Comparison of ENCODE assay signal across 9 cellular contexts in the genomic region with DNA sequence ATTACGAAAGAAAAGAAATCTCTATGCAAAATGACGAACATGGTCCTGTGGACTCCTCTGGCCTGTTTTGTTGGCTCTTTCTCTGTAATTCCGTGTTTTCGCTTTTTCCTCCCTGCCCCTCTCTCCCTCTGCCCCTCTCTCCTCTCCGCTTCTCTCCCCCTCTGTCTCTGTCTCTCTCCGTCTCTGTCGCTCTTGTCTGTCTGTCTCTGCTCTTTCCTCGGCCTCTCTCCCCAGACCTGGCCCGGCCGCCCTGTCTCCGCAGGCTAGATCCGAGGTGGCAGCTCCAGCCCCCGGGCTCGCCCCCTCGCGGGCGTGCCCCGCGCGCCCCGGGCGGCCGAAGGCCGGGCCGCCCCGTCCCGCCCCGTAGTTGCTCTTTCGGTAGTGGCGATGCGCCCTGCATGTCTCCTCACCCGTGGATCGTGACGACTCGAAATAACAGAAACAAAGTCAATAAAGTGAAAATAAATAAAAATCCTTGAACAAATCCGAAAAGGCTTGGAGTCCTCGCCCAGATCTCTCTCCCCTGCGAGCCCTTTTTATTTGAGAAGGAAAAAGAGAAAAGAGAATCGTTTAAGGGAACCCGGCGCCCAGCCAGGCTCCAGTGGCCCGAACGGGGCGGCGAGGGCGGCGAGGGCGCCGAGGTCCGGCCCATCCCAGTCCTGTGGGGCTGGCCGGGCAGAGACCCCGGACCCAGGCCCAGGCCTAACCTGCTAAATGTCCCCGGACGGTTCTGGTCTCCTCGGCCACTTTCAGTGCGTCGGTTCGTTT.
DNase-seq lines count a peak whose midpoint lies in the region; ATAC-seq and TF ChIP-seq lines count a peak whose summit lies in the region.
"Had no signal": no experiment of that assay in that cellular context is flagged by ENCODE, and none has a peak within 500 bp of the region (broad histone marks: within the 10 kb centered on the region; RNA-seq: fewer than 3 reads in every experiment).

No MANE protein-coding gene starts in this region.

- TF ChIP-seq POLR2A in erythroblast (IDR thresholded peaks at IDR 0.05; ENCODE audit: low read length) = no peak

- WGBS in thymus = 5% methylated on average over 58 of the region's 58 CpGs

- H3K9me3 ChIP-seq in thymus (ENCODE audit: control insufficient read depth) = no peaks in the 10 kb centered on the region

- peak; percentile 19 for DNase-seq in activated CD4-positive, alpha-beta T cell treated with anti-CD3 and anti-CD28 coated beads for 36 hours
- no peak for DNase-seq in activated CD4-positive, alpha-beta T cell treated with anti-CD3 and anti-CD28 coated beads, Interleukin-2, amount 50 U/mL, for 48 hours
- DNase-seq in left kidney (ENCODE audit: low read depth, low spot score) (peak; percentile 50), HT-29 (ENCODE audit: low spot score) (no peak), erythroblast (lab: John Stamatoyannopoulos, UW) (no peak), anterior cingulate cortex (lab: John Stamatoyannopoulos, UW) (no peak)
- DNase-seq: PC-9 had no signal

- H3K36me3 Mint-ChIP-seq in activated CD4-positive, alpha-beta T cell treated with anti-CD3 and anti-CD28 coated beads for 36 hours (ENCODE audit: low read depth) = peaks cover 2% of the 10 kb centered on the region
- peaks cover 2% of the 10 kb centered on the region for H3K36me3 Mint-ChIP-seq in activated naive CD8-positive, alpha-beta T cell

- peak overlapping the region; percentile 70 for H3K4me3 Mint-ChIP-seq in activated CD4-positive, alpha-beta T cell treated with anti-CD3 and anti-CD28 coated beads for 36 hours
- peak overlapping the region; percentile 89 for H3K4me3 Mint-ChIP-seq in activated naive CD8-positive, alpha-beta T cell

- H3K27me3 ChIP-seq in thymus (ENCODE audit: control insufficient read depth, insufficient read depth) = peaks cover 86% of the 10 kb centered on the region

- H3K27ac Mint-ChIP-seq in activated CD4-positive, alpha-beta T cell treated with anti-CD3 and anti-CD28 coated beads for 36 hours = no peak overlapping the region
- no peak overlapping the region for H3K27ac Mint-ChIP-seq in activated naive CD8-positive, alpha-beta T cell

- peaks cover 65% of the 10 kb centered on the region for H3K27me3 Mint-ChIP-seq in activated CD4-positive, alpha-beta T cell treated with anti-CD3 and anti-CD28 coated beads for 36 hours
- peaks cover 56% of the 10 kb centered on the region for H3K27me3 Mint-ChIP-seq in activated naive CD8-positive, alpha-beta T cell

- intact Hi-C loops in activated CD4-positive, alpha-beta T cell treated with anti-CD3 and anti-CD28 coated beads for 36 hours (cut with DNase I, micrococcal nuclease) = loop anchor here (2.0 to 10.0 kb wide), 6 partner anchors 43 to 396 kb away; a partner anchor contains a TSS

- no peak overlapping the region for H3K27ac ChIP-seq in thymus (ENCODE audit: low read depth)
- H3K27ac ChIP-seq: PC-9 had no signal

- H3K9me3 Mint-ChIP-seq in activated CD4-positive, alpha-beta T cell treated with anti-CD3 and anti-CD28 coated beads for 36 hours (ENCODE audit: low read depth) = no peaks in the 10 kb centered on the region
- no peaks in the 10 kb centered on the region for H3K9me3 Mint-ChIP-seq in activated naive CD8-positive, alpha-beta T cell (ENCODE audit: low read depth)

- CTCF ChIA-PET in activated CD4-positive, alpha-beta T cell treated with anti-CD3 and anti-CD28 coated beads for 36 hours (lab: Charles Lee) = no interaction called here

- H3K4me3 ChIP-seq in thymus (ENCODE audit: low read length) = peak overlapping the region; percentile 36
- H3K4me3 ChIP-seq: PC-9 had no signal

- H3K4me1 Mint-ChIP-seq in activated CD4-positive, alpha-beta T cell treated with anti-CD3 and anti-CD28 coated beads for 36 hours = peaks cover 24% of the 10 kb centered on the region
- peaks cover 24% of the 10 kb centered on the region for H3K4me1 Mint-ChIP-seq in activated naive CD8-positive, alpha-beta T cell (ENCODE audit: low read depth)

- no peaks in the 10 kb centered on the region for H3K36me3 ChIP-seq in thymus (ENCODE audit: control insufficient read depth, insufficient read depth)

- H3K4me1 ChIP-seq in thymus (ENCODE audit: control insufficient read depth, insufficient read depth, low read length) = no peaks in the 10 kb centered on the region

- POLR2A ChIA-PET in activated CD4-positive, alpha-beta T cell treated with anti-CD3 and anti-CD28 coated beads for 36 hours (lab: Charles Lee) = no interaction called here

- no peak for ATAC-seq in activated CD4-positive, alpha-beta T cell treated with anti-CD3 and anti-CD28 coated beads for 36 hours

Comparison
In these comparisons a context has a peak if more than half of its experiments do, and no peak if none do; other contexts are left out.
1. DNase-seq: peak in activated CD4-positive, alpha-beta T cell treated with anti-CD3 and anti-CD28 coated beads for 36 hours (single experiment) and left kidney (single experiment); none in activated CD4-positive, alpha-beta T cell treated with anti-CD3 and anti-CD28 coated beads, Interleukin-2, amount 50 U/mL, for 48 hours (0 of 2), HT-29 (single experiment), erythroblast (0 of 2) and anterior cingulate cortex (0 of 58).